8 cellular contexts compared by ENCODE assay signal in genomic region chr13:51849145-51850101, GRCh38. TPM values are rescaled to one million over a fixed set of nuclear protein-coding genes. Genes with fewer than 3 reads are reported as not detected.
DNase-seq lines count a peak whose midpoint lies in the region; ATAC-seq, FAIRE-seq and TF ChIP-seq lines count a peak whose summit lies in the region.
"Had no signal": no experiment of that assay in that cellular context is flagged by ENCODE, and none has a peak within 500 bp of the region (broad histone marks: within the 10 kb centered on the region; RNA-seq: fewer than 3 reads in every experiment).

No MANE protein-coding gene starts in this region.

- ATAC-seq in left lobe of liver (no peak), HG03045 (IDR thresholded peaks at IDR 0.05; ENCODE audit: unreplicated experiment) (no peak)

- DNase-seq in GM10266 (ENCODE audit: extremely low spot score) (peak; percentile 47), Kasumi-1 (lab: John Stamatoyannopoulos, UW) (peak; percentile 28 to 53), iPS DF 19.7 (ENCODE audit: low read depth, low spot score) (peak; percentile 77), urothelium cell line (ENCODE audit: low spot score) (peak; percentile 23), left lobe of liver (ENCODE audit: low spot score) (no peak)
- peak; percentile 33 for DNase-seq in activated CD8-positive, alpha-beta memory T cell treated with anti-CD3 and anti-CD28 coated beads, Interleukin-2, amount 50 U/mL, for 4 hours

- no peak for FAIRE-seq in urothelium cell line (lab: Jason Lieb, UNC)

- peak; percentile 60 for TF ChIP-seq CTCF in GM10266 (IDR thresholded peaks at IDR 0.05; ENCODE audit: control insufficient read depth, insufficient read depth, low read depth, missing control alignments)

RNA-seq across cellular contexts. Expression of gene TMEM272, which starts 4.4 kb away (rescaled TPM):
- 0.48 TPM for total RNA-seq in left lobe of liver

RNA-seq across cellular contexts. Expression of gene CCDC70, which starts 12.3 kb away (rescaled TPM):
- total RNA-seq in left lobe of liver = not detected
- total RNA-seq: mononuclear cell had no signal

RNA-seq across cellular contexts. Expression of gene DHRS12, which starts 45.5 kb away (rescaled TPM):
- 14.8 TPM for total RNA-seq in left lobe of liver
